8 cellular contexts compared by ENCODE assay signal in the genomic region with DNA sequence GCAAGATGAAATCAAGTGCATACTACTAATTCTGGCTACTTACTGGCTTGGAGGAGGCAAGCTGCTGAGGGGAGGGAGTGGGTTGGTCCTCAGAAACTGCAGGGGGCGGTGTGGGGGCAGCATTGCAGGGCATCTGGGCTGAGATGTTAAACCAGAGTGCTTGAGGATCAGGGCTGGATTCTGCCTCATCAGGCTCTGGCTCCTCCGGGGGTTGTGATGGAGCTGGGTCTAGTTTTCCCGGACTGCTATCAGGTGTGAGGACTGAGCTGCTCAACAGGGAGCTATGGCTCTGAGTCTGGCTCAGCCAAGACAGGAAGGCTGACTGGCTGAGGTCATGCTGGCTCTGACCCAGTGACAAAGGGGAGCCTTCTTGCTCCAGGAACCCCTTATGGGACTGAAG. TPM values are rescaled to one million over a fixed set of nuclear protein-coding genes. Genes with fewer than 3 reads are reported as not detected.
DNase-seq lines count a peak whose midpoint lies in the region; ATAC-seq and TF ChIP-seq lines count a peak whose summit lies in the region.

No MANE protein-coding gene starts in this region.

- POLR2A ChIA-PET in SK-N-SH (lab: Yijun Ruan, JAX): interaction anchor here (0.7 kb wide), 1 partner anchor 12 kb away, joined by 3 read pairs; no protein-coding TSS in a partner anchor

- H3K27me3 ChIP-seq in SK-N-SH (ENCODE audit: insufficient read depth) (no peaks in the 10 kb centered on the region), colonic mucosa (no peaks in the 10 kb centered on the region), tibial artery (no peaks in the 10 kb centered on the region)

- WGBS in SK-N-SH (ENCODE audit: low lambda C conversion rate): 100% methylated on average over 1 of the region's 3 CpGs

- H2AFZ ChIP-seq in SK-N-SH (ENCODE audit: low read depth): no peak overlapping the region

- peak; percentile 32; the same call in 1 of the 2 replicates for TF ChIP-seq RAD21 in SK-N-SH (IDR thresholded peaks at IDR 0.05; ENCODE audit: low read length)

- ATAC-seq in HG03460 (IDR thresholded peaks at IDR 0.05; ENCODE audit: unreplicated experiment): no peak

- H3K9ac ChIP-seq in SK-N-SH (no peak overlapping the region), colonic mucosa (ENCODE audit: low read depth in 2 of 2, low read length in 2 of 2) (no peak overlapping the region)

- no peak for TF ChIP-seq EP300 in SK-N-SH (IDR thresholded peaks at IDR 0.05; ENCODE audit: borderline replicate concordance in 1 of 2, low read depth in 1 of 2, low read length in 1 of 2)

- intact Hi-C loops in colonic mucosa (cut with DNase I): no loop called here
- intact Hi-C loops in tibial artery (cut with DNase I; ENCODE audit: low total_unique reads): no loop called here

- H3K4me2 ChIP-seq in SK-N-SH: no peak overlapping the region

- no peaks in the 10 kb centered on the region for H4K20me1 ChIP-seq in SK-N-SH (ENCODE audit: insufficient read depth)

- peaks cover 21% of the 10 kb centered on the region for H3F3A ChIP-seq in SK-N-SH (replicated peaks; ENCODE audit: insufficient read depth)

- no peaks in the 10 kb centered on the region for H3K79me2 ChIP-seq in SK-N-SH (ENCODE audit: insufficient read depth)

- peak; percentile 40 for TF ChIP-seq CTCF in GM13977 (IDR thresholded peaks at IDR 0.05; ENCODE audit: extremely low read depth, insufficient read depth, missing control alignments)
- peak; percentile 32 for TF ChIP-seq CTCF in SK-N-SH (IDR thresholded peaks at IDR 0.05)
- TF ChIP-seq CTCF in colonic mucosa (IDR thresholded peaks at IDR 0.05): no peak
- no peak for TF ChIP-seq CTCF in tibial artery (IDR thresholded peaks at IDR 0.05)

- H3K4me3 ChIP-seq in SK-N-SH (ENCODE audit: low read depth in 2 of 2, low read length in 1 of 2): no peak overlapping the region
- no peak overlapping the region for H3K4me3 ChIP-seq in colonic mucosa
- no peak overlapping the region for H3K4me3 ChIP-seq in tibial artery

- H3K9me2 ChIP-seq in SK-N-SH: no peaks in the 10 kb centered on the region

- H3K36me3 ChIP-seq in SK-N-SH (replicated peaks in 1 of 2; ENCODE audit: control insufficient read depth in 1 of 2, insufficient read depth in 2 of 2, low read length in 1 of 2): peaks cover 42 to 90% of the 10 kb centered on the region in 2 experiments
- peaks cover 73% of the 10 kb centered on the region for H3K36me3 ChIP-seq in colonic mucosa
- peaks cover 94 to 100% (median 100%) of the 10 kb centered on the region in 3 donors for H3K36me3 ChIP-seq in tibial artery

- no peak overlapping the region for H3K27ac ChIP-seq in SK-N-SH (ENCODE audit: low read depth in 2 of 2, low read length in 1 of 2)
- no peak overlapping the region for H3K27ac ChIP-seq in colonic mucosa
- no peak overlapping the region for H3K27ac ChIP-seq in tibial artery

- H3K4me1 ChIP-seq in SK-N-SH (ENCODE audit: control insufficient read depth in 1 of 2, insufficient read depth in 2 of 2, low read depth in 1 of 2, low read length in 1 of 2) (no peaks in the 10 kb centered on the region), colonic mucosa (no peaks in the 10 kb centered on the region), tibial artery (no peaks in the 10 kb centered on the region)

- in situ Hi-C loops in GM13977 (cut with MboI; ENCODE audit: low pct_unique_long_range_greater_than_20kb, low sequenced_read_pairs, unreplicated experiment): no loop called here

- DNase-seq in GM13977 (ENCODE audit: low spot score) (peak; percentile 36), SK-N-SH (peak; percentile 43), colonic mucosa (peak; percentile 26), tibial artery (no peak), T1000 (lab: John Stamatoyannopoulos, UW) (no peak), SKM-1 (lab: John Stamatoyannopoulos, UW; ENCODE audit: unreplicated experiment) (no peak)
- DNase-seq in stimulated activated CD4-positive, alpha-beta T cell treated with anti-CD3 and anti-CD28 coated beads, Interleukin-1b, Interleukin-23, amount 100 ng/mL, for 48 hours: peak; percentile 11

- H3K9me3 ChIP-seq in SK-N-SH (no peaks in the 10 kb centered on the region), colonic mucosa (no peaks in the 10 kb centered on the region), tibial artery (no peaks in the 10 kb centered on the region)

- CTCF ChIA-PET in SK-N-SH (lab: Yijun Ruan, JAX): interaction anchor here (0.7 to 4.3 kb wide), 9 partner anchors 8 to 112 kb away, joined by 3 to 34 read pairs (median 5); no protein-coding TSS in a partner anchor

TF ChIP-seq in SK-N-SH, 30 proteins besides CTCF, POLR2A, EP300 and RAD21:
- TF ChIP-seq TEAD4 (IDR thresholded peaks at IDR 0.05; ENCODE audit: borderline replicate concordance, insufficient read depth) (no peak), SMC3 (IDR thresholded peaks at IDR 0.05; ENCODE audit: low read depth, low read length) (0 out of 2 replicates have a peak, but pooled peaks have one; percentile 16)

RNA-seq across cellular contexts. Expression of gene BAZ2A, which starts 28.6 kb away (rescaled TPM):
- polyA plus RNA-seq in SK-N-SH (2012; rRNA removed): 32.4 and 34.9 TPM in 2 replicates
- 17.7 and 22.0 TPM in 2 replicates for polyA plus RNA-seq in SK-N-SH (2012; cell fraction: cytosol; rRNA removed)
- polyA plus RNA-seq in SK-N-SH (2012; cell fraction: nucleus; rRNA removed): 121 and 132 TPM in 2 replicates
- 10 to 100 TPM; 85.8 to 99.2 TPM for total RNA-seq in colonic mucosa

RNA-seq across cellular contexts. Expression of gene ATP5F1B, which starts 44.3 kb away (rescaled TPM):
- 762 and 917 TPM in 2 replicates for polyA plus RNA-seq in SK-N-SH (2012; rRNA removed)
- 791 and 824 TPM in 2 replicates for polyA plus RNA-seq in SK-N-SH (2012; cell fraction: cytosol; rRNA removed)
- polyA plus RNA-seq in SK-N-SH (2012; cell fraction: nucleus; rRNA removed): 461 and 654 TPM in 2 replicates
- total RNA-seq in colonic mucosa: 1,000 to 10,000 TPM; 1,505 to 1,554 TPM

Comparison
In these comparisons a context has a peak if more than half of its experiments do, and no peak if none do; other contexts are left out.
1. DNase-seq: peak in GM13977 (single experiment), SK-N-SH (single experiment), colonic mucosa (single experiment) and stimulated activated CD4-positive, alpha-beta T cell treated with anti-CD3 and anti-CD28 coated beads, Interleukin-1b, Interleukin-23, amount 100 ng/mL, for 48 hours (single experiment); none in tibial artery (0 of 2), T1000 (single experiment) and SKM-1 (single experiment).
2. CTCF ChIP-seq: peak in GM13977 (single experiment) and SK-N-SH (single experiment); none in colonic mucosa (single experiment) and tibial artery (0 of 2).